ENCODE assay signal across 1 cellular context in the genomic region with DNA sequence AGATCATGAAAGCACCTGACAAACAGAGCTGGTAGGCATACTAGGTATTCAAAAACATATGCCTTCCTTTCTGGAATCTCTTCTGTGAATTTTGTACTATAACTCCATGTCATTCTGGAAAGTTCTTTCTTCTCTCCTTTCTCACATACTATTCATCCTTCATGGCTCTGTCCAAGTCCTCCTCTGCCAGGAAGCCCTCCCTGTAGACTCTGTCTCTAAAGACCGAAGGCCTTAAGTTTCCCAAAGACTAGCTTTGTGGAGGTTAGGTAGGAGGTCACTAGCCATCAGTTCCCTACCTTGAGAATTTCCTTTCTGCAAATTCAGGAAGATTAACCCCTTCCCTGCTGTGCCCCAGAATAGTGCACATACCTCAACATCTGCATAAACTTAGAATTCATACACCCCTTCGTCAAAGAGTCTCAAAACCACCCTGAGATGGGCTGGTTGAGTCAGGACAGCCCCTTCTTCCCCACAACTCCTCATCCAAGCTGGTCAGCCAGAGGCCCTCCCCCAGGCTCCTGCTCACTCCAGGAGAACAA.
TF ChIP-seq lines count a peak whose summit lies in the region.

No MANE protein-coding gene starts in this region.

TF ChIP-seq in HepG2, 621 proteins besides CTCF, POLR2A, EP300 and RAD21:
- TF ChIP-seq ZNF274 (CRISPR knock-in tag; IDR thresholded peaks at IDR 0.05), result no peak
- TF ChIP-seq ZFP36 (IDR thresholded peaks at IDR 0.05; ENCODE audit: borderline replicate concordance, low read depth, low read length, partially characterized antibody), result peak; percentile 62
- 0 out of 2 replicates have a peak, but pooled peaks have one; percentile 33 for TF ChIP-seq ZMYM3 (CRISPR knock-in tag; IDR thresholded peaks at IDR 0.05)
- TF ChIP-seq ZNF652 (CRISPR knock-in tag; IDR thresholded peaks at IDR 0.05; ENCODE audit: borderline replicate concordance, low read depth), result peak; percentile 93
